11 cellular contexts compared by ENCODE assay signal in genomic region chr1:84972377-84972987, GRCh38. TPM values are rescaled to one million over a fixed set of nuclear protein-coding genes. Genes with fewer than 3 reads are reported as not detected.
DNase-seq lines count a peak whose midpoint lies in the region; ATAC-seq, FAIRE-seq and TF ChIP-seq lines count a peak whose summit lies in the region.
"Had no signal": no experiment of that assay in that cellular context is flagged by ENCODE, and none has a peak within 500 bp of the region (broad histone marks: within the 10 kb centered on the region; RNA-seq: fewer than 3 reads in every experiment).

No MANE protein-coding gene starts in this region.

- no peaks in the 10 kb centered on the region for H3K4me1 ChIP-seq in left ventricle myocardium inferior

- H3K27me3 ChIP-seq in left ventricle myocardium inferior (ENCODE audit: low read depth) = no peaks in the 10 kb centered on the region

- TF ChIP-seq POLR2A in GM12892 (IDR thresholded peaks at IDR 0.05; ENCODE audit: low read depth, low read length) = no peak

- no peak for DNase-seq in GM12892 (ENCODE audit: insufficient read length)
- DNase-seq in fibroblast of villous mesenchyme (ENCODE audit: low read depth) = peak; percentile 26
- DNase-seq in left ventricle myocardium inferior = no peak
- DNase-seq in stimulated activated CD4-positive, alpha-beta T cell treated with anti-CD3 and anti-CD28 coated beads, Interleukin-15, amount 100 ng/mL, for 24 hours = no peak
- no peak for DNase-seq in NK-92 (lab: John Stamatoyannopoulos, UW; ENCODE audit: unreplicated experiment)
- DNase-seq in immature natural killer cell = no peak
- DNase-seq: activated CD4-positive, alpha-beta T cell treated with anti-CD3 and anti-CD28 coated beads, Interleukin-2, amount 50 U/mL, for 1 hour; NCI-H1930 had no signal

- FAIRE-seq in GM12892 (lab: Jason Lieb, UNC) = peak; percentile 84
- FAIRE-seq: endometrium had no signal

- H3K4me3 Mint-ChIP-seq in immature natural killer cell = peak overlapping the region in 1 of 5 donors; percentile 67

- H3K4me1 Mint-ChIP-seq in immature natural killer cell = peaks cover 0 to 10% of the 10 kb centered on the region in 2 donors

- H3K4me3 ChIP-seq in fibroblast of villous mesenchyme (ENCODE audit: low read depth, low read length) (no peak overlapping the region), left ventricle myocardium inferior (no peak overlapping the region)

- intact Hi-C loops in left ventricle myocardium inferior (cut with micrococcal nuclease) = no loop called here

- no peak overlapping the region for H3K27ac ChIP-seq in left ventricle myocardium inferior (replicated peaks)

- TF ChIP-seq CTCF in fibroblast of villous mesenchyme (IDR thresholded peaks at IDR 0.05; ENCODE audit: insufficient read depth, low read depth, low read length) (no peak), left ventricle myocardium inferior (IDR thresholded peaks at IDR 0.05; ENCODE audit: borderline replicate concordance) (no peak)

- peaks cover 0 to 5% (median 2%) of the 10 kb centered on the region in 3 donors for H3K36me3 Mint-ChIP-seq in immature natural killer cell

- H3K27me3 Mint-ChIP-seq in immature natural killer cell (ENCODE audit: low read depth in 3 of 3) = peaks cover 0 to 2% (median 0%) of the 10 kb centered on the region in 3 donors

- H3K9me3 Mint-ChIP-seq in immature natural killer cell = peaks cover 0 to 1% (median 0%) of the 10 kb centered on the region in 6 donors

- no peaks in the 10 kb centered on the region for H3K36me3 ChIP-seq in left ventricle myocardium inferior

- peak overlapping the region in 3 of 6 donors; percentile 21 to 71 (median 65) for H3K27ac Mint-ChIP-seq in immature natural killer cell

- ATAC-seq in GM21529 (IDR thresholded peaks at IDR 0.05; ENCODE audit: unreplicated experiment) (peak; percentile 40), HG03571 (IDR thresholded peaks at IDR 0.05; ENCODE audit: unreplicated experiment) (peak; percentile 46)

- no peaks in the 10 kb centered on the region for H3K9me3 ChIP-seq in left ventricle myocardium inferior (replicated peaks)

RNA-seq across cellular contexts. Expression of gene MCOLN2, which starts 24.4 kb away (rescaled TPM):
- polyA plus RNA-seq in GM12892 (2012; ENCODE audit: missing spikeins) = 119 TPM
- total RNA-seq in fibroblast of villous mesenchyme (1.3 and 1.7 TPM in 2 replicates), left ventricle myocardium inferior (0.19 TPM)
- polyA plus RNA-seq in immature natural killer cell = 1 to 10 TPM; 1.4 to 3.8 (median 2.1) TPM
